8 cellular contexts compared by ENCODE assay signal in the genomic region with DNA sequence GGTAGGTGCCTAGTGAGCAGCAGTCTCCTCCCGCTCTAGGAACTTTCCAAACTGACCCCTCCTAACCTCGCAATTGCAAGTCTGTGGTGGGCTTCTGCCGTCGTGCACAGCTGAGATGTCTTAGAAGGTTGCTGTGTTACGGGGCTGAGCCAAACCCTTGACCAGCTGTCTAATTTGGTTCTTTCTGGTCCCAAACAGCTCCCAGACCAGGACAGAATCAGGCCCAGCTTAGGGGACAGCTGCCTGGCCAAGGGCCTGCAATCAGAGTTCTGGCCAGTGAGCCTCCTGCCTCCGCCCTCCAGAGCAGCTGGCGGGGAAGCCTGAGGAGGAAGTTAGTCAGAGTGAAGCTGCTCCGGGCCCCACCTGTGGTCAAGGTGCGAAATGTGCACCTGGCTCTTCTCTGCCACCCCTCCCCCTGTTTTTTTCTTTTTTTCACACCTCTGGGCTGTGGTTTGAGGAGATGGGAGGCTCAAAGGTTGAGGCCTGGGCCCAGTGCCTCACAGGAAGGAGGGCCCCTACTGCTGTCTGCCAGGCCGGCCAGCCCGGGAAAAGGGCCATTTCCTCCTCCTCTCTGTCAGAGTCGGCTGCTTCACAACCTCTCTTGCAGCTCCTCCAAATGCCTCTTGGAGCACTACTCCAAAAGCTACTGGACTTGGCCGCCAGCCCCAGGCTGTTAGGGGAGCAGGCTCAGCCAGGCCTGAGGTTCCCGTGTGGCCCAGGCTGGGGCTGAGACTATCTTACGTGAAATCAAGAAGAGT. TPM values are rescaled to one million over a fixed set of nuclear protein-coding genes. Genes with fewer than 3 reads are reported as not detected.
DNase-seq lines count a peak whose midpoint lies in the region; ATAC-seq, FAIRE-seq and TF ChIP-seq lines count a peak whose summit lies in the region.

No MANE protein-coding gene starts in this region.

- TF ChIP-seq POLR2A in A549 (IDR thresholded peaks at IDR 0.05; ENCODE audit: low read length): no peak

- CTCF ChIA-PET in A549 (lab: Yijun Ruan, JAX): interaction anchor here (0.8 to 1.4 kb wide), 2 partner anchors 12 to 27 kb away, joined by 3 read pairs; no protein-coding TSS in a partner anchor
- CTCF ChIA-PET in activated naive CD4-positive, alpha-beta T cell treated with anti-CD3 and anti-CD28 coated beads for 36 hours (lab: Charles Lee): interaction anchor here (0.6 to 2.3 kb wide), 8 partner anchors 10 to 133 kb away, joined by 3 to 9 read pairs (median 3); no protein-coding TSS in a partner anchor

- H3K4me2 ChIP-seq in A549: no peak overlapping the region

- ATAC-seq in A549 (peak; percentile 82 to 88), GM18870 (IDR thresholded peaks at IDR 0.05; ENCODE audit: unreplicated experiment) (peak; percentile 47), HG03135 (IDR thresholded peaks at IDR 0.05; ENCODE audit: unreplicated experiment) (peak; percentile 55)

- H3K4me3 Mint-ChIP-seq in activated naive CD4-positive, alpha-beta T cell treated with anti-CD3 and anti-CD28 coated beads for 36 hours: peak overlapping the region; percentile 26

- peak overlapping the region; percentile 86 for H3K27ac Mint-ChIP-seq in activated naive CD4-positive, alpha-beta T cell treated with anti-CD3 and anti-CD28 coated beads for 36 hours

- no peaks in the 10 kb centered on the region for H3K9me3 ChIP-seq in A549

- H3K36me3 Mint-ChIP-seq in activated naive CD4-positive, alpha-beta T cell treated with anti-CD3 and anti-CD28 coated beads for 36 hours (ENCODE audit: low read depth): peaks cover 1% of the 10 kb centered on the region

- intact Hi-C loops in activated naive CD4-positive, alpha-beta T cell treated with anti-CD3 and anti-CD28 coated beads for 36 hours (cut with micrococcal nuclease): loop anchor here (1.0 kb wide), 3 partner anchors 16 to 554 kb away; a partner anchor contains a TSS

- no peaks in the 10 kb centered on the region for H3K27me3 Mint-ChIP-seq in activated naive CD4-positive, alpha-beta T cell treated with anti-CD3 and anti-CD28 coated beads for 36 hours (ENCODE audit: low read depth)

- no peak for FAIRE-seq in A549 (lab: Jason Lieb, UNC)

- peaks cover 62% of the 10 kb centered on the region for H3K4me1 Mint-ChIP-seq in activated naive CD4-positive, alpha-beta T cell treated with anti-CD3 and anti-CD28 coated beads for 36 hours (ENCODE audit: low read depth)

- DNase-seq in A549 (ENCODE audit: low read depth in 1 of 2, low spot score in 1 of 2) (peak; percentile 8 to 20), RKO (ENCODE audit: low spot score) (peak; percentile 60), globus pallidus (ENCODE audit: low spot score) (peak; percentile 43), pons (ENCODE audit: low spot score) (peak; percentile 30), NCI-H2107 treated with DMSO at 0.1 percent for 48 hours (lab: John Stamatoyannopoulos, UW; ENCODE audit: unreplicated experiment) (no peak)
- DNase-seq in activated naive CD4-positive, alpha-beta T cell treated with anti-CD3 and anti-CD28 coated beads for 36 hours: peak; percentile 88

- 85% methylated on average over 8 of the region's 15 CpGs for WGBS in A549 (ENCODE audit: missing lambda C conversion rate)

- no peak for TF ChIP-seq CTCF in A549 (IDR thresholded peaks at IDR 0.05)

- POLR2A ChIA-PET in A549 (lab: Yijun Ruan, JAX): no interaction called here

- no peak for TF ChIP-seq EP300 in A549 (IDR thresholded peaks at IDR 0.05)

- H3K9me3 Mint-ChIP-seq in activated naive CD4-positive, alpha-beta T cell treated with anti-CD3 and anti-CD28 coated beads for 36 hours: peaks cover 1% of the 10 kb centered on the region

- H3K27ac ChIP-seq in A549: no peak overlapping the region

- H3K4me3 ChIP-seq in A549: no peak overlapping the region

- no peaks in the 10 kb centered on the region for H3K4me1 ChIP-seq in A549

- TF ChIP-seq RAD21 in A549 (conservative IDR thresholded peaks at IDR 0.05 in 1 of 2, IDR thresholded peaks at IDR 0.05 in 1 of 2): no peak

TF ChIP-seq in A549, 52 proteins besides CTCF, POLR2A, EP300 and RAD21:
- no peak for TF ChIP-seq KDM1A (IDR thresholded peaks at IDR 0.05; ENCODE audit: low read depth)
- no peak for TF ChIP-seq TP53 (CRISPR knock-in tag; IDR thresholded peaks at IDR 0.05)
- no peak for TF ChIP-seq CBX2 (IDR thresholded peaks at IDR 0.05; ENCODE audit: borderline replicate concordance, low read depth)
- no peak for TF ChIP-seq RCOR1 (IDR thresholded peaks at IDR 0.05; ENCODE audit: low read depth, low read length)
- TF ChIP-seq, protein P1, sequence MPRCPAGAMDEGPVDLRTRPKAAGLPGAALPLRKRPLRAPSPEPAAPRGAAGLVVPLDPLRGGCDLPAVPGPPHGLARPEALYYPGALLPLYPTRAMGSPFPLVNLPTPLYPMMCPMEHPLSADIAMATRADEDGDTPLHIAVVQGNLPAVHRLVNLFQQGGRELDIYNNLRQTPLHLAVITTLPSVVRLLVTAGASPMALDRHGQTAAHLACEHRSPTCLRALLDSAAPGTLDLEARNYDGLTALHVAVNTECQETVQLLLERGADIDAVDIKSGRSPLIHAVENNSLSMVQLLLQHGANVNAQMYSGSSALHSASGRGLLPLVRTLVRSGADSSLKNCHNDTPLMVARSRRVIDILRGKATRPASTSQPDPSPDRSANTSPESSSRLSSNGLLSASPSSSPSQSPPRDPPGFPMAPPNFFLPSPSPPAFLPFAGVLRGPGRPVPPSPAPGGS (IDR thresholded peaks at IDR 0.05): no peak
- TF ChIP-seq, protein P2, sequence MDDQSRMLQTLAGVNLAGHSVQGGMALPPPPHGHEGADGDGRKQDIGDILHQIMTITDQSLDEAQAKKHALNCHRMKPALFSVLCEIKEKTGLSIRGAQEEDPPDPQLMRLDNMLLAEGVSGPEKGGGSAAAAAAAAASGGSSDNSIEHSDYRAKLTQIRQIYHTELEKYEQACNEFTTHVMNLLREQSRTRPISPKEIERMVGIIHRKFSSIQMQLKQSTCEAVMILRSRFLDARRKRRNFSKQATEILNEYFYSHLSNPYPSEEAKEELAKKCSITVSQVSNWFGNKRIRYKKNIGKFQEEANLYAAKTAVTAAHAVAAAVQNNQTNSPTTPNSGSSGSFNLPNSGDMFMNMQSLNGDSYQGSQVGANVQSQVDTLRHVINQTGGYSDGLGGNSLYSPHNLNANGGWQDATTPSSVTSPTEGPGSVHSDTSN (IDR thresholded peaks at IDR 0.05): no peak
- no peak for TF ChIP-seq FOSB (CRISPR knock-in tag; IDR thresholded peaks at IDR 0.05)
- no peak for TF ChIP-seq FOSL2 (IDR thresholded peaks at IDR 0.05)
- TF ChIP-seq FOSL2 (CRISPR knock-in tag; IDR thresholded peaks at IDR 0.05): no peak
- no peak for TF ChIP-seq JUNB (IDR thresholded peaks at IDR 0.05)
- no peak for TF ChIP-seq ZFP36 (IDR thresholded peaks at IDR 0.05; ENCODE audit: borderline replicate concordance, partially characterized antibody)
- no peak for TF ChIP-seq EHF (CRISPR knock-in tag; IDR thresholded peaks at IDR 0.05)
- no peak for TF ChIP-seq MYC (IDR thresholded peaks at IDR 0.05; ENCODE audit: borderline replicate concordance, low read length)
- no peak for TF ChIP-seq CHD4 (IDR thresholded peaks at IDR 0.05; ENCODE audit: borderline replicate concordance)
- no peak for TF ChIP-seq KDM5A (IDR thresholded peaks at IDR 0.05)
- no peak for TF ChIP-seq MAFK (IDR thresholded peaks at IDR 0.05; ENCODE audit: partially characterized antibody)
- no peak for TF ChIP-seq CEBPB (IDR thresholded peaks at IDR 0.05)

RNA-seq across cellular contexts. Expression of a gene that starts 4.2 kb away (rescaled TPM):
- polyA plus RNA-seq in A549 (2011; rRNA removed) (not detected in 2 replicates), A549 (2017; fragmentation: RNase III; extraction: RNeasy Plus Mini Kit Qiagen cat#74134 plus additional on column Dnase treatment) (not detected in 3 replicates)
- polyA plus RNA-seq in A549 (2012; cell fraction: cytosol; rRNA removed): not detected in 2 replicates
- not detected in 2 replicates for polyA plus RNA-seq in A549 (2012; cell fraction: nucleus; rRNA removed)
- polyA minus RNA-seq in A549 (2011; rRNA and poly(A)+ RNA removed): not detected in 2 replicates
- 1 to 10 TPM; 2.1 to 2.5 TPM for total RNA-seq in activated naive CD4-positive, alpha-beta T cell treated with anti-CD3 and anti-CD28 coated beads for 36 hours

RNA-seq across cellular contexts. Expression of a gene that starts 44.3 kb away (rescaled TPM):
- polyA plus RNA-seq in A549 (2011; rRNA removed) (1.5 and 1.7 TPM in 2 replicates), A549 (2017; fragmentation: RNase III; extraction: RNeasy Plus Mini Kit Qiagen cat#74134 plus additional on column Dnase treatment) (1.4 to 1.6 TPM (median 1.6 TPM) in 3 replicates)
- polyA plus RNA-seq in A549 (2012; cell fraction: cytosol; rRNA removed): 0.45 and 0.61 TPM in 2 replicates
- 2.0 and 3.5 TPM in 2 replicates for polyA plus RNA-seq in A549 (2012; cell fraction: nucleus; rRNA removed)
- polyA minus RNA-seq in A549 (2011; rRNA and poly(A)+ RNA removed): 1.0 and 2.1 TPM in 2 replicates
- total RNA-seq in activated naive CD4-positive, alpha-beta T cell treated with anti-CD3 and anti-CD28 coated beads for 36 hours: 1 to 10 TPM; 2.8 to 2.9 TPM
